ENCODE assay signal across 9 cellular contexts in the genomic region with DNA sequence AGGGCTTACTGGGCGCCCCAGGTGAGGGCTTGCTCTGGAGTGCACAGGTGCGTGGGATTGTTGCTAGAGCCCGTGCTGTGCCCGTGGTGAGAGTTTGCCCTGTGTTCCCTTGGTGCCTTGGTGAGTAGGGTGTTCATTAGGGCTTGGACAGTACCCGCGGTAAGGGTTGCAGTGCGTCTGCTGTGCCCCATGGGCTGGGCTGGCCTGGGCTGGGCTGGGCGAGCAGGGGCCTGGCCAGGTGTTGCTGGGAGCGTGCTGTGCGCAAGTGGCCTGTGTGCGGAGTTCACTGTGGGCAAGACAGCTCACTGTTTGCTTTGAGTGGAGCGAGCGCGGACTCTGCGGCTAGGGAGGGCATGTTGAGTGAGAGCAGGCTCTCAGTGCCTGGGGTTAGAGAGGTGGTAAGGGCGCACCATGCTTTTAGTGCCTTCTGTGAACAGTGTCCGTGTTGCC. TPM values are rescaled to one million over a fixed set of nuclear protein-coding genes. Genes with fewer than 3 reads are reported as not detected.
A peak's percentile ranks its signal among the peaks of the same experiment; 100 is the strongest.
DNase-seq lines count a peak whose midpoint lies in the region; ATAC-seq and TF ChIP-seq lines count a peak whose summit lies in the region.
"Had no signal": no experiment of that assay in that cellular context is flagged by ENCODE, and none has a peak within 500 bp of the region (broad histone marks: within the 10 kb centered on the region; RNA-seq: fewer than 3 reads in every experiment).

No MANE protein-coding gene starts in this region.

- TF ChIP-seq CTCF in AG04450 (IDR thresholded peaks at IDR 0.05; ENCODE audit: low read depth, low read length) = no peak

- peaks cover 7% of the 10 kb centered on the region; the same call in 1 of the 2 replicates for H3K9me3 ChIP-seq in AG04450 (ENCODE audit: control insufficient read depth, insufficient read depth, low read length)

- H3K4me1 Mint-ChIP-seq in effector memory CD8-positive, alpha-beta T cell (ENCODE audit: low read depth in 2 of 2) = peaks cover 0 to 9% of the 10 kb centered on the region in 2 donors
- peaks cover 6 to 15% (median 13%) of the 10 kb centered on the region in 3 donors for H3K4me1 Mint-ChIP-seq in naive B cell

- H3K27ac ChIP-seq in AG04450 (ENCODE audit: low read depth, low read length) = no peak overlapping the region

- CTCF ChIA-PET in AG04450 (lab: Charles Lee) = interaction anchor here (0.6 kb wide), 1 partner anchor 9 kb away, joined by 3 read pairs; no protein-coding TSS in a partner anchor

- H3K4me3 Mint-ChIP-seq in effector memory CD8-positive, alpha-beta T cell = peak overlapping the region; percentile 70 to 74
- H3K4me3 Mint-ChIP-seq in naive B cell = peak overlapping the region in 7 of 8 donors; percentile 68 to 92 (median 84)

- POLR2A ChIA-PET in AG04450 (lab: Yijun Ruan, JAX) = no interaction called here

- H3K9me3 Mint-ChIP-seq in effector memory CD8-positive, alpha-beta T cell = no peaks in the 10 kb centered on the region
- no peaks in the 10 kb centered on the region for H3K9me3 Mint-ChIP-seq in naive B cell

- no peak for DNase-seq in AG04450 (ENCODE audit: low read depth, low spot score)
- DNase-seq in effector memory CD8-positive, alpha-beta T cell = no peak
- DNase-seq in naive B cell = no peak
- DNase-seq in T-helper 9 cell = no peak
- no peak for DNase-seq in stimulated activated CD4-positive, alpha-beta T cell treated with anti-CD3 and anti-CD28 coated beads, Interleukin-4, amount 100 ng/mL, for 1 hour
- DNase-seq in NOMO-1 treated with dmso at 0.1 percent for 144 hours (lab: John Stamatoyannopoulos, UW; ENCODE audit: unreplicated experiment) = no peak
- DNase-seq: NCI-H2107 had no signal

- no peak overlapping the region for H3K27ac Mint-ChIP-seq in effector memory CD8-positive, alpha-beta T cell
- no peak overlapping the region for H3K27ac Mint-ChIP-seq in naive B cell

- peaks cover 30 to 32% of the 10 kb centered on the region in 2 donors for H3K27me3 Mint-ChIP-seq in effector memory CD8-positive, alpha-beta T cell
- H3K27me3 Mint-ChIP-seq in naive B cell = no peaks in the 10 kb centered on the region

- H3K36me3 Mint-ChIP-seq in effector memory CD8-positive, alpha-beta T cell (ENCODE audit: insufficient read depth) = no peaks in the 10 kb centered on the region
- peaks cover 0 to 7% of the 10 kb centered on the region in 2 donors for H3K36me3 Mint-ChIP-seq in naive B cell

- peak; percentile 10 for ATAC-seq in HG03354 (IDR thresholded peaks at IDR 0.05; ENCODE audit: poor library complexity, severe bottlenecking, unreplicated experiment)
- ATAC-seq in effector memory CD8-positive, alpha-beta T cell (replicated peaks) = no peak
- no peak for ATAC-seq in naive B cell (ENCODE audit: low read depth in 2 of 2)
- ATAC-seq in HG02623 (IDR thresholded peaks at IDR 0.05; ENCODE audit: unreplicated experiment) = no peak

- peaks cover 10% of the 10 kb centered on the region for H3K27me3 ChIP-seq in AG04450 (ENCODE audit: control insufficient read depth, insufficient read depth, low read length)

- peak overlapping the region; percentile 65; the same call in 1 of the 2 replicates for H3K4me3 ChIP-seq in AG04450 (ENCODE audit: low read depth, low read length)

RNA-seq across cellular contexts. Expression of a gene that starts 0.7 kb away (rescaled TPM):
- not detected in 2 replicates for polyA plus RNA-seq in AG04450 (2011; rRNA removed)
- not detected in 2 replicates for polyA minus RNA-seq in AG04450 (2011; rRNA and poly(A)+ RNA removed)
- polyA plus RNA-seq in naive B cell (ENCODE audit: low read depth in 6 of 6) = not detected
